Comparison of ENCODE assay signal across 11 cellular contexts in the genomic region with DNA sequence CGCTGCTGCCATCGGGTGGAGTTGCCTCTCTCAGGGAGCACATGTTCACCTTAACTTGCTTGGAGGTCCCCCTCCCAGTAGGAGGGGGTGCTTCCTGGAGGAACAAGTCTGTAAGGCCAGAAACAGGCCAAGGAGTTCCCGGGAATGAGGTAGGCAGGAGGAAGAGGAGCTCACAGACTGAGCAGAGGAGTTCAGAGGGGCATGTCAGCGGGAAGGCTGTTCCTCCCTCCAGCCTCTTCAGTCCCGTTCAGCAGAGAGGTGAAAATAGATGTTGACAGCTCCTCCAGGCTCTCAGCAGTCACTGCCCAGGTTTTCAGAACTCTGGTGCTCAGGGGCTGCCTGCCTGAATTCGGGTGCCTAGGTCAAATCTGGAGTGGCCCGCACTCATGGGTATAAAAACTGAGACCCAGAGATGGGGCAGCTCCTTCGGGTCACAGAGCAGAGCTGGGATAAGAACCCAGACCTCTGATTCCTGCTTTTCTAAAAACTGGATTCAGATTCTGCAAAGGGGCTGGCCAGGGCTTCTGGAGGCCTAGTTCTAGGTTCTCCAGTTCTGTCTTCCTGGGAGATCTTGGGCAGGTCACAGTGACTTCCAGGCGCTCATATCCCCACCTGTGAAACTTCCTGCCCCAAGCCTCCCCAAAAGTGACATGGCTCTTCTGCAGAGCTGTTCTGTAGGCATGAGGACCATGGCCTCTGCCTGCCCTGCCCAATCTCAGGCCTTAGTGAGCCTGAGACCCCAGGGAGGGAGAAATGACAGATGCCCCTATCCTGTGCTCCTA. TPM values are rescaled to one million over a fixed set of nuclear protein-coding genes. Genes with fewer than 3 reads are reported as not detected.
A peak's percentile ranks its signal among the peaks of the same experiment; 100 is the strongest.
DNase-seq lines count a peak whose midpoint lies in the region; ATAC-seq and TF ChIP-seq lines count a peak whose summit lies in the region.
"Had no signal": no experiment of that assay in that cellular context is flagged by ENCODE, and none has a peak within 500 bp of the region (broad histone marks: within the 10 kb centered on the region; RNA-seq: fewer than 3 reads in every experiment).

No MANE protein-coding gene starts in this region.

- peaks cover 0 to 16% (median 4%) of the 10 kb centered on the region in 4 donors for H3K4me1 Mint-ChIP-seq in CD4-positive, alpha-beta memory T cell

- no peak overlapping the region for H3K4me3 Mint-ChIP-seq in CD4-positive, alpha-beta memory T cell

- H3K9ac ChIP-seq in OCI-LY1 (ENCODE audit: low read length) = no peak overlapping the region

- H3K9me3 Mint-ChIP-seq in CD4-positive, alpha-beta memory T cell = no peaks in the 10 kb centered on the region

- intact Hi-C loops in CD4-positive, alpha-beta memory T cell (cut with micrococcal nuclease) = no loop called here
- intact Hi-C loops in heart right ventricle (cut with DNase I) = loop anchor here in 8 of 10 donors (1.0 to 10.0 kb wide), 13 partner anchors 16 to 455 kb away; a partner anchor contains a TSS
- intact Hi-C loops in prostate gland (cut with DNase I) = loop anchor here (5.0 to 10.0 kb wide), 2 partner anchors 312 to 410 kb away; a partner anchor contains a TSS

- H3K27me3 ChIP-seq in CD4-positive, alpha-beta memory T cell (ENCODE audit: insufficient read depth, low read length) = no peaks in the 10 kb centered on the region
- no peaks in the 10 kb centered on the region for H3K27me3 ChIP-seq in OCI-LY1 (ENCODE audit: insufficient read depth, low read length)
- H3K27me3 ChIP-seq in heart right ventricle = no peaks in the 10 kb centered on the region
- H3K27me3 ChIP-seq in prostate gland (replicated peaks; ENCODE audit: insufficient read depth) = no peaks in the 10 kb centered on the region

- TF ChIP-seq CTCF in OCI-LY1 (IDR thresholded peaks at IDR 0.05; ENCODE audit: low read length) (no peak), heart right ventricle (IDR thresholded peaks at IDR 0.05) (no peak), prostate gland (IDR thresholded peaks at IDR 0.05) (no peak)

- no peaks in the 10 kb centered on the region for H3K4me1 ChIP-seq in CD4-positive, alpha-beta memory T cell (ENCODE audit: insufficient read depth, low read length)
- H3K4me1 ChIP-seq in OCI-LY1 (ENCODE audit: insufficient read depth, low read length, severe bottlenecking) (no peaks in the 10 kb centered on the region), heart right ventricle (peaks cover 36 to 82% (median 73%) of the 10 kb centered on the region in 9 donors), prostate gland (replicated peaks) (peaks cover 5% of the 10 kb centered on the region)

- no peak overlapping the region for H3K27ac ChIP-seq in CD4-positive, alpha-beta memory T cell (ENCODE audit: low read depth, low read length)
- H3K27ac ChIP-seq in OCI-LY1 (ENCODE audit: low read depth, low read length, poor library complexity, severe bottlenecking) = peak overlapping the region; percentile 38
- peak overlapping the region; percentile 86 to 95 (median 90) for H3K27ac ChIP-seq in heart right ventricle
- H3K27ac ChIP-seq in prostate gland = peak overlapping the region; percentile 0 to 37

- DNase-seq in CD4-positive, alpha-beta memory T cell = no peak
- no peak for DNase-seq in heart right ventricle
- no peak for DNase-seq in prostate gland (ENCODE audit: low spot score)
- DNase-seq in superior temporal gyrus (ENCODE audit: extremely low spot score) = no peak
- DNase-seq in COLO829 (ENCODE audit: low spot score) = no peak
- DNase-seq: COR-L47, NCI-H1092, NCI-H774 had no signal

- no peak overlapping the region for H3K4me3 ChIP-seq in CD4-positive, alpha-beta memory T cell (ENCODE audit: low read length in 2 of 2)
- H3K4me3 ChIP-seq in OCI-LY1 (ENCODE audit: low read depth, low read length, poor library complexity, severe bottlenecking) (no peak overlapping the region), heart right ventricle (no peak overlapping the region), prostate gland (no peak overlapping the region)

- no peaks in the 10 kb centered on the region for H3F3A ChIP-seq in OCI-LY1 (ENCODE audit: insufficient read depth, low read length)

- H3K27me3 Mint-ChIP-seq in CD4-positive, alpha-beta memory T cell = no peaks in the 10 kb centered on the region

- TF ChIP-seq POLR2A in prostate gland (IDR thresholded peaks at IDR 0.05) = no peak

- H3K79me2 ChIP-seq in OCI-LY1 (ENCODE audit: insufficient read depth, low read length) = no peaks in the 10 kb centered on the region

- H4K20me1 ChIP-seq in OCI-LY1 (ENCODE audit: insufficient read depth, low read length) = no peaks in the 10 kb centered on the region

- POLR2A ChIA-PET in CD4-positive, alpha-beta memory T cell (lab: Charles Lee; ENCODE audit: partially characterized antibody) = interaction anchor here (1.7 to 5.8 kb wide), 6 partner anchors 9 to 346 kb away, joined by 5 to 24 read pairs (median 8); a partner anchor contains a TSS

- no peaks in the 10 kb centered on the region for H3K9me3 ChIP-seq in CD4-positive, alpha-beta memory T cell (ENCODE audit: control insufficient read depth in 1 of 2, low read length in 2 of 2)
- H3K9me3 ChIP-seq in OCI-LY1 (ENCODE audit: low read length) (no peaks in the 10 kb centered on the region), heart right ventricle (no peaks in the 10 kb centered on the region), prostate gland (no peaks in the 10 kb centered on the region)

- 35 to 50% methylated on average over 9 of the region's 9 CpGs for WGBS in heart right ventricle, 2 donors
- 63% methylated on average over 9 of the region's 9 CpGs for WGBS in prostate gland

- H3K27ac Mint-ChIP-seq in CD4-positive, alpha-beta memory T cell = peak overlapping the region in 6 of 7 donors; percentile 35 to 79 (median 54)

- H3K9me2 ChIP-seq in OCI-LY1 (ENCODE audit: low read depth, low read length) = no peaks in the 10 kb centered on the region

- CTCF ChIA-PET in CD4-positive, alpha-beta memory T cell (lab: Charles Lee; ENCODE audit: partially characterized antibody) = interaction anchor here (1.0 to 8.0 kb wide), 18 partner anchors 8 to 409 kb away, joined by 3 to 112 read pairs (median 5); no protein-coding TSS in a partner anchor

- H3K4me2 ChIP-seq in OCI-LY1 (ENCODE audit: low read length) = no peak overlapping the region

- peaks cover 17% of the 10 kb centered on the region for H3K36me3 ChIP-seq in CD4-positive, alpha-beta memory T cell (ENCODE audit: insufficient read depth, low read length)
- H3K36me3 ChIP-seq in OCI-LY1 (ENCODE audit: insufficient read depth, low read length) = peaks cover 34% of the 10 kb centered on the region
- H3K36me3 ChIP-seq in heart right ventricle = peaks cover 0 to 70% (median 3%) of the 10 kb centered on the region in 9 donors
- no peaks in the 10 kb centered on the region for H3K36me3 ChIP-seq in prostate gland

- no peak overlapping the region for H2AFZ ChIP-seq in OCI-LY1 (ENCODE audit: low read length)

- peaks cover 8 to 36% of the 10 kb centered on the region in 2 donors for H3K36me3 Mint-ChIP-seq in CD4-positive, alpha-beta memory T cell

- ATAC-seq in heart right ventricle = peak in 5 of 8 donors; percentile 1 to 22 (median 9)
- ATAC-seq in HG02852 (IDR thresholded peaks at IDR 0.05; ENCODE audit: unreplicated experiment) = no peak
- ATAC-seq in HG02588 (IDR thresholded peaks at IDR 0.05; ENCODE audit: unreplicated experiment) = no peak

RNA-seq across cellular contexts. Expression of a gene that starts 18.3 kb away (rescaled TPM):
- 100 to 1,000 TPM; 194 to 202 TPM for total RNA-seq in CD4-positive, alpha-beta memory T cell
- polyA plus RNA-seq in CD4-positive, alpha-beta memory T cell = 10 to 100 TPM; 13.2 to 24.1 TPM
- total RNA-seq in heart right ventricle (10 to 100 TPM in 7 of 10 donors, 1 to 10 TPM in 3; 8.0 to 23.9 (median 12.3) TPM), prostate gland (10 to 100 TPM; 27.5 to 29.7 TPM)
- polyA plus RNA-seq in heart right ventricle = 10 to 100 TPM; 10.3 to 66.9 TPM

RNA-seq across cellular contexts. Expression of a gene that starts 38.6 kb away (rescaled TPM):
- total RNA-seq in CD4-positive, alpha-beta memory T cell = 10 to 100 TPM; 23.0 to 23.5 TPM
- polyA plus RNA-seq in CD4-positive, alpha-beta memory T cell = 10 to 100 TPM; 24.9 to 27.0 TPM
- total RNA-seq in heart right ventricle = 10 to 100 TPM; 36.1 to 97.9 (median 51.3) TPM
- polyA plus RNA-seq in heart right ventricle = 100 to 1,000 TPM in 1 of 2 donors, 10 to 100 TPM in 1; 40.8 to 291 TPM
- total RNA-seq in prostate gland = 100 to 1,000 TPM; 132 to 208 TPM

Comparison
In these comparisons a context has a peak if more than half of its experiments do, and no peak if none do; other contexts are left out.
1. ATAC-seq: peak in heart right ventricle (5 of 8); none in HG02852 (single experiment) and HG02588 (single experiment).
2. RNA of a gene that starts 18.3 kb away (total RNA-seq): 194 to 202 TPM in CD4-positive, alpha-beta memory T cell; 27.5 to 29.7 TPM in prostate gland and 8.0 to 23.9 TPM in heart right ventricle; every median in the first group is over 4 times any median in the second.